ENCODE assay signal across 21 cellular contexts in genomic region chr14:63905370-63905769, GRCh38.
"Had no signal": no experiment of that assay in that cellular context is flagged by ENCODE, and none has a peak within 500 bp of the region (broad histone marks: within the 10 kb centered on the region; RNA-seq: fewer than 3 reads in every experiment).

No MANE protein-coding gene starts in this region.

- H3K4me3 ChIP-seq: colonic mucosa, gastroesophageal sphincter, hepatocyte, right atrium auricular region, thoracic aorta had no signal

- H2AFZ ChIP-seq: hepatocyte had no signal

- H3K27ac ChIP-seq: colonic mucosa, gastroesophageal sphincter, hepatocyte, right atrium auricular region, thoracic aorta had no signal

- H3K4me1 ChIP-seq: colonic mucosa had no signal

- H3K27me3 ChIP-seq: colonic mucosa, gastroesophageal sphincter, hepatocyte, right atrium auricular region had no signal

- DNase-seq: activated CD4-positive, alpha-beta memory T cell treated with anti-CD3 and anti-CD28 coated beads, Interleukin-2, amount 10 ng/mL, durations not matched to agents 7 days and 5 days; activated CD4-positive, alpha-beta T cell treated with anti-CD3 and anti-CD28 coated beads, Interleukin-2, amount 10 ng/mL, durations not matched to agents 7 days and 5 days; activated CD4-positive, CD25-positive, alpha-beta regulatory T cell treated with anti-CD3 and anti-CD28 coated beads, Interleukin-2, amount 50 U/mL, for 72 hours; activated CD8-positive, alpha-beta memory T cell treated with anti-CD3 and anti-CD28 coated beads, Interleukin-2, amount 50 U/mL, for 48 hours; activated naive CD4-positive, alpha-beta T cell; activated T-cell treated with anti-CD3 and anti-CD28 coated beads, Interleukin-2, amount 50 U/mL, for 4 hours; anterior cingulate cortex; cerebellar nuclear complex; colonic mucosa; effector CD8-positive, alpha-beta T cell; midbrain; naive thymus-derived CD4-positive, alpha-beta T cell; stimulated activated CD4-positive, alpha-beta T cell treated with anti-CD3 and anti-CD28 coated beads, Interleukin-4, amount 100 ng/mL, for 1 hour; T-helper 2 cell; trophoblast cell had no signal

- H3K9me3 ChIP-seq: colonic mucosa, right atrium auricular region, thoracic aorta had no signal

- H3K4me2 ChIP-seq: hepatocyte had no signal

- H3K36me3 ChIP-seq: colonic mucosa, gastroesophageal sphincter, right atrium auricular region, thoracic aorta had no signal

- ATAC-seq: activated T-cell treated with anti-CD3 and anti-CD28 coated beads, Interleukin-2, amount 50 U/mL, for 4 hours; gastroesophageal sphincter; naive thymus-derived CD4-positive, alpha-beta T cell had no signal

- H3K27ac Mint-ChIP-seq: activated CD4-positive, alpha-beta memory T cell treated with anti-CD3 and anti-CD28 coated beads, Interleukin-2, amount 10 ng/mL, durations not matched to agents 7 days and 5 days; activated CD4-positive, alpha-beta T cell treated with anti-CD3 and anti-CD28 coated beads, Interleukin-2, amount 10 ng/mL, durations not matched to agents 7 days and 5 days; activated naive CD8-positive, alpha-beta T cell had no signal

- H3K4me3 Mint-ChIP-seq: activated CD4-positive, alpha-beta memory T cell treated with anti-CD3 and anti-CD28 coated beads, Interleukin-2, amount 10 ng/mL, durations not matched to agents 7 days and 5 days; activated CD4-positive, alpha-beta T cell treated with anti-CD3 and anti-CD28 coated beads, Interleukin-2, amount 10 ng/mL, durations not matched to agents 7 days and 5 days; activated naive CD8-positive, alpha-beta T cell; activated T-cell treated with anti-CD3 and anti-CD28 coated beads, Interleukin-2, amount 50 U/mL, for 4 hours; naive thymus-derived CD4-positive, alpha-beta T cell; stimulated activated naive CD8-positive, alpha-beta T cell treated with anti-CD3 and anti-CD28 coated beads, Interleukin-15, Interleukin-2, amounts not matched to agents 100 ng/mL and 50 ng/mL, for 24 hours had no signal

- H3K9me3 Mint-ChIP-seq: activated CD4-positive, alpha-beta memory T cell treated with anti-CD3 and anti-CD28 coated beads, Interleukin-2, amount 10 ng/mL, durations not matched to agents 7 days and 5 days; activated T-cell treated with anti-CD3 and anti-CD28 coated beads, Interleukin-2, amount 50 U/mL, for 4 hours; stimulated activated naive CD8-positive, alpha-beta T cell treated with anti-CD3 and anti-CD28 coated beads, Interleukin-15, Interleukin-2, amounts not matched to agents 100 ng/mL and 50 ng/mL, for 24 hours had no signal

- H3K27me3 Mint-ChIP-seq: activated CD4-positive, alpha-beta memory T cell treated with anti-CD3 and anti-CD28 coated beads, Interleukin-2, amount 10 ng/mL, durations not matched to agents 7 days and 5 days; activated CD4-positive, alpha-beta T cell treated with anti-CD3 and anti-CD28 coated beads, Interleukin-2, amount 10 ng/mL, durations not matched to agents 7 days and 5 days; activated naive CD8-positive, alpha-beta T cell; stimulated activated naive CD8-positive, alpha-beta T cell treated with anti-CD3 and anti-CD28 coated beads, Interleukin-15, Interleukin-2, amounts not matched to agents 100 ng/mL and 50 ng/mL, for 24 hours had no signal
